ENCODE assay signal across 19 cellular contexts in the genomic region with DNA sequence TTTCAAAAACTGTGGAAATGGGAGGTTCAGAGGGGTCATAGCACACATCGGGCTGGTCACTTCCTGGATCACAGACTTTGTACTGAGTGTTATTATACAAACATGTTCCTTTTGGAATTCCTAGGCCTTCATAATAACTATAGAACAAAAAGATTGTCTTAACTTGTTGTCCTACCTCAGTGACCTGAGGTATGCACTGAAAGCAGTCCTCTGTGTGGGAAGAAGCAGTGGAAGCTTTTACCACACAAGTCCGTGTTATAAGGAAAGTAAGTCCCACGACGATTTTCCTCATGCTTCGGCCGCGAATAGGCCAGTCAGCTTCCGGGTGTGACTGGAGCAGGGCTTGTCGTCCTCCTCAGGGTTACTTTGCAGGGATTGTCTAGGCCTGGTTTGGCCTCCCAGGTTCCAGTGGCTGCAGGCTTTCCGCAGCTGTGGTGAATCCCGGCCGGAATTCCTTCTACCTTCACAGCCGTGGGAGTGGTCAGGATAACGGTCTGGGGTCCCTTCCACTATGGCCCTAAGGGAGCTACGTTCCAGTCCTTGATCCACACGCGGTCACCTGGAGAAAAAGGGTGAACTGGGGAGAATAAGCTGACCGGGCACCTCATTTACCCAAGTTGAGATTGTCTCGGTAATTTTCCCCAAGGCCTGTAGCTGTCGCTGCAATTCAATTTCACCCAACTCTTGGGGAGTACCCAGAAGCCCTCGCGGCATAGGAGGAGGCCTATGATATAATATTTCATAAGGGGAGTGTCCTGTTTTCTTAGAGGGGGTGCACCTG. TPM values are rescaled to one million over a fixed set of nuclear protein-coding genes. Genes with fewer than 3 reads are reported as not detected.
DNase-seq lines count a peak whose midpoint lies in the region; ATAC-seq and TF ChIP-seq lines count a peak whose summit lies in the region.
"Had no signal": no experiment of that assay in that cellular context is flagged by ENCODE, and none has a peak within 500 bp of the region (broad histone marks: within the 10 kb centered on the region; RNA-seq: fewer than 3 reads in every experiment).

No MANE protein-coding gene starts in this region.

- no peak overlapping the region for H3K9ac ChIP-seq in GM23248

- H3K4me3 Mint-ChIP-seq in osteocyte (ENCODE audit: unreplicated experiment) = no peak overlapping the region

- no peaks in the 10 kb centered on the region for H3F3A ChIP-seq in GM23248 (ENCODE audit: insufficient read depth)

- H4K20me1 ChIP-seq in GM23248 (ENCODE audit: insufficient read depth) (no peaks in the 10 kb centered on the region), OCI-LY7 (ENCODE audit: insufficient read depth, low read length) (no peaks in the 10 kb centered on the region)

- H3K27ac Mint-ChIP-seq in osteocyte (ENCODE audit: unreplicated experiment) = no peak overlapping the region

- peak; percentile 79 for TF ChIP-seq CTCF in OCI-LY7 (conservative IDR thresholded peaks at IDR 0.05; ENCODE audit: low read length)
- peak; percentile 44 for TF ChIP-seq CTCF in foreskin keratinocyte (conservative IDR thresholded peaks at IDR 0.05)
- no peak for TF ChIP-seq CTCF in osteocyte (IDR thresholded peaks at IDR 0.05)

- H3K27me3 ChIP-seq in GM23248 (replicated peaks; ENCODE audit: insufficient read depth) = 0 out of 2 replicates have a peak, but pooled peaks cover 9% of the 10 kb centered on the region
- no peaks in the 10 kb centered on the region for H3K27me3 ChIP-seq in foreskin keratinocyte
- H3K27me3 ChIP-seq: ovary, transverse colon had no signal

- H3K4me2 ChIP-seq in GM23248 (ENCODE audit: unreplicated experiment) (no peak overlapping the region), OCI-LY7 (ENCODE audit: low read length) (peak overlapping the region; percentile 81)

- no peaks in the 10 kb centered on the region for H3K9me2 ChIP-seq in GM23248 (ENCODE audit: insufficient read depth)
- H3K9me2 ChIP-seq in OCI-LY7 (ENCODE audit: insufficient read depth, low read length) = no peaks in the 10 kb centered on the region

- no peaks in the 10 kb centered on the region for H3K4me1 ChIP-seq in GM23248 (ENCODE audit: insufficient read depth)
- peaks cover 60% of the 10 kb centered on the region for H3K4me1 ChIP-seq in OCI-LY7 (ENCODE audit: insufficient read depth, low read length, poor library complexity, severe bottlenecking)
- H3K4me1 ChIP-seq in foreskin keratinocyte = peaks cover 4% of the 10 kb centered on the region
- H3K4me1 ChIP-seq: transverse colon had no signal

- no TSS peak for BruUV-seq in OCI-LY7 (replicated peaks; lab: Mats Ljungman, UMichigan)

- POLR2A ChIA-PET in OCI-LY7 (lab: Charles Lee) = interaction anchor here (1.2 kb wide), 1 partner anchor 12 kb away, joined by 5 read pairs; no protein-coding TSS in a partner anchor

- no peaks in the 10 kb centered on the region for H3K9me3 ChIP-seq in GM23248 (ENCODE audit: low read depth)
- no peaks in the 10 kb centered on the region for H3K9me3 ChIP-seq in OCI-LY7 (ENCODE audit: low read length)
- H3K9me3 ChIP-seq: transverse colon had no signal

- H3K36me3 Mint-ChIP-seq in osteocyte (ENCODE audit: unreplicated experiment) = no peaks in the 10 kb centered on the region

- H3K27me3 Mint-ChIP-seq in osteocyte (ENCODE audit: unreplicated experiment) = no peaks in the 10 kb centered on the region

- intact Hi-C loops in OCI-LY7 (cut with micrococcal nuclease; ENCODE audit: unreplicated experiment) = loop anchor here (10.0 kb wide), 2 partner anchors 455 to 675 kb away; partner anchors contain the start of gene PRMT1

- no peaks in the 10 kb centered on the region for H3K4me1 Mint-ChIP-seq in osteocyte (ENCODE audit: unreplicated experiment)

- ATAC-seq in foreskin keratinocyte (no peak), HG03442 (IDR thresholded peaks at IDR 0.05; ENCODE audit: unreplicated experiment) (no peak)
- ATAC-seq: esophagus mucosa had no signal

- in situ Hi-C loops in GM23248 (cut with MboI) = loop anchor here (25.0 kb wide), 2 partner anchors 438 to 563 kb away; partner anchors contain the start of genes ACP4 and KLK4

- 44 to 53% methylated on average over 20 to 22 of the region's 22 CpGs for WGBS in GM23248 (ENCODE audit: low coverage in 1 of 2, low lambda C conversion rate in 2 of 2, missing lambda C conversion rate in 2 of 2), 2 experiments

- H3K27ac ChIP-seq in GM23248 (no peak overlapping the region), OCI-LY7 (ENCODE audit: low read depth, low read length, poor library complexity, severe bottlenecking) (peak overlapping the region; percentile 98), foreskin keratinocyte (no peak overlapping the region)
- H3K27ac ChIP-seq: ovary, transverse colon had no signal

- CTCF ChIA-PET in OCI-LY7 (lab: Charles Lee; ENCODE audit: unreplicated experiment) = interaction anchor here (0.7 kb wide), 1 partner anchor 21 kb away, joined by 3 read pairs; the partner anchor contains the start of gene KCNC3

- H3K36me3 ChIP-seq in GM23248 (ENCODE audit: low read depth) (no peaks in the 10 kb centered on the region), OCI-LY7 (ENCODE audit: insufficient read depth, low read length) (no peaks in the 10 kb centered on the region)
- H3K36me3 ChIP-seq: ovary, transverse colon had no signal

- H2AFZ ChIP-seq in GM23248 (0 out of 2 replicates have a peak overlapping the region, but pooled peaks have one; percentile 41), OCI-LY7 (ENCODE audit: low read length) (peak overlapping the region; percentile 67)

- peaks cover 4% of the 10 kb centered on the region for H3K9me3 Mint-ChIP-seq in osteocyte (ENCODE audit: unreplicated experiment)

- DNase-seq in GM23248 (no peak), OCI-LY7 (ENCODE audit: low spot score) (peak; percentile 85), foreskin keratinocyte (no peak), renal cortical epithelial cell (ENCODE audit: low read depth) (peak; percentile 32), NCI-H2171 treated with DMSO at 0.1 percent for 48 hours (lab: John Stamatoyannopoulos, UW) (no peak), osteocyte (ENCODE audit: extremely low spot score, unreplicated experiment) (no peak)
- DNase-seq: activated CD4-positive, CD25-positive, alpha-beta regulatory T cell treated with anti-CD3 and anti-CD28 coated beads, Interleukin-2, amount 50 U/mL, for 72 hours; activated naive CD4-positive, alpha-beta T cell treated with Interleukin-2 at 50 U/mL for 16 hours; DMS79 treated with DMSO at 0.1 percent for 48 hours; glutamatergic neuron; NCI-H1436; NCI-H446 treated with DMSO at 0.1 percent for 48 hours; ovary; stimulated activated CD4-positive, alpha-beta T cell treated with anti-CD3 and anti-CD28 coated beads, Interleukin-4, amount 100 ng/mL, for 4 hours; transverse colon had no signal

- H3K4me3 ChIP-seq in GM23248 (no peak overlapping the region), OCI-LY7 (ENCODE audit: low read depth, low read length, poor library complexity, severe bottlenecking) (peak overlapping the region; percentile 57)
- H3K4me3 ChIP-seq: ovary, skin epidermis, transverse colon had no signal

- H3K79me2 ChIP-seq in GM23248 (ENCODE audit: insufficient read depth) (no peaks in the 10 kb centered on the region), OCI-LY7 (ENCODE audit: insufficient read depth, low read depth, low read length) (peaks cover 4% of the 10 kb centered on the region; the same call in 1 of the 2 replicates)

RNA-seq across cellular contexts. Expression of gene NAPSA, which starts 16.0 kb away (rescaled TPM):
- 0.32 and 0.51 TPM in 2 replicates for total RNA-seq in GM23248 (2014; rRNA removed; shearing (Covaris generic))
- 0.15 and 0.38 TPM in 2 replicates for polyA plus RNA-seq in GM23248 (2016; fragmentation: Nextera tagmentation; extraction: Ambion mirVana)
- 2.6 and 5.7 TPM in 2 replicates for total RNA-seq in OCI-LY7 (2014; rRNA removed; shearing (Covaris generic))
- 15.7 and 30.1 TPM in 2 replicates for total RNA-seq in OCI-LY7 (2022)
- 0.41 and 0.53 TPM in 2 replicates for total RNA-seq in foreskin keratinocyte
- polyA plus RNA-seq in foreskin keratinocyte = 0.62 and 0.82 TPM in 2 replicates
- total RNA-seq in renal cortical epithelial cell = 15.2 TPM in 1 of 2 replicates, not detected in the other
- 0.16 and 1.3 TPM in 2 replicates for total RNA-seq in osteocyte
- total RNA-seq: astrocyte had no signal

RNA-seq across cellular contexts. Expression of gene KCNC3, which starts 20.3 kb away (rescaled TPM):
- under 0.01 and 0.13 TPM in 2 replicates for total RNA-seq in GM23248 (2014; rRNA removed; shearing (Covaris generic))
- polyA plus RNA-seq in GM23248 (2016; fragmentation: Nextera tagmentation; extraction: Ambion mirVana) (0.04 TPM in 1 of 2 replicates, not detected in the other), foreskin keratinocyte (not detected in 2 replicates)
- total RNA-seq in OCI-LY7 (2014; rRNA removed; shearing (Covaris generic)) = 7.1 and 7.4 TPM in 2 replicates
- total RNA-seq in OCI-LY7 (2022) (21.7 and 23.4 TPM in 2 replicates), foreskin keratinocyte (not detected in 2 replicates), renal cortical epithelial cell (0.17 and 6.5 TPM in 2 replicates), osteocyte (1.1 and 1.2 TPM in 2 replicates)
- total RNA-seq: astrocyte had no signal

RNA-seq across cellular contexts. Expression of gene NR1H2, which starts 26.8 kb away (rescaled TPM):
- total RNA-seq in GM23248 (2014; rRNA removed; shearing (Covaris generic)) = 96.6 and 140 TPM in 2 replicates
- polyA plus RNA-seq in GM23248 (2016; fragmentation: Nextera tagmentation; extraction: Ambion mirVana) (102 and 109 TPM in 2 replicates), foreskin keratinocyte (45.0 and 49.0 TPM in 2 replicates)
- 52.8 and 65.7 TPM in 2 replicates for total RNA-seq in OCI-LY7 (2014; rRNA removed; shearing (Covaris generic))
- total RNA-seq in OCI-LY7 (2022) (41.2 and 53.1 TPM in 2 replicates), foreskin keratinocyte (41.0 and 43.9 TPM in 2 replicates), renal cortical epithelial cell (67.0 and 72.5 TPM in 2 replicates), osteocyte (53.4 and 64.5 TPM in 2 replicates)

RNA-seq across cellular contexts. Expression of gene POLD1, which starts 34.7 kb away (rescaled TPM):
- 15.6 and 18.3 TPM in 2 replicates for total RNA-seq in GM23248 (2014; rRNA removed; shearing (Covaris generic))
- polyA plus RNA-seq in GM23248 (2016; fragmentation: Nextera tagmentation; extraction: Ambion mirVana) (12.6 and 13.7 TPM in 2 replicates), foreskin keratinocyte (63.9 and 71.3 TPM in 2 replicates)
- 147 and 233 TPM in 2 replicates for total RNA-seq in OCI-LY7 (2014; rRNA removed; shearing (Covaris generic))
- total RNA-seq in OCI-LY7 (2022) (119 and 127 TPM in 2 replicates), foreskin keratinocyte (76.2 and 89.1 TPM in 2 replicates), renal cortical epithelial cell (23.9 and 34.7 TPM in 2 replicates), osteocyte (19.6 and 22.2 TPM in 2 replicates)

Comparison
In these comparisons a context has a peak if more than half of its experiments do, and no peak if none do; other contexts are left out.
1. DNase-seq: peak in OCI-LY7 (single experiment) and renal cortical epithelial cell (single experiment); none in GM23248 (single experiment), foreskin keratinocyte (0 of 2), NCI-H2171 treated with DMSO at 0.1 percent for 48 hours (single experiment) and osteocyte (single experiment).